ENCODE assay signal across 8 cellular contexts in genomic region chr11:75802913-75803820, GRCh38. TPM values are rescaled to one million over a fixed set of nuclear protein-coding genes. Genes with fewer than 3 reads are reported as not detected.
DNase-seq lines count a peak whose midpoint lies in the region; ATAC-seq and TF ChIP-seq lines count a peak whose summit lies in the region.

No MANE protein-coding gene starts in this region.

- no peak overlapping the region for H2AFZ ChIP-seq in osteoblast (ENCODE audit: low read length)

- peak; percentile 73 for ATAC-seq in GM19351 (IDR thresholded peaks at IDR 0.05; ENCODE audit: unreplicated experiment)
- ATAC-seq in foreskin keratinocyte: peak; percentile 71

- no peak overlapping the region for H3K4me3 ChIP-seq in osteoblast (ENCODE audit: insufficient read depth, low read length)
- no peak overlapping the region for H3K4me3 ChIP-seq in thyroid gland (replicated peaks in 1 of 3)

- H3K4me1 ChIP-seq in foreskin keratinocyte (no peaks in the 10 kb centered on the region), osteoblast (ENCODE audit: insufficient read depth, low read length) (no peaks in the 10 kb centered on the region), thyroid gland (no peaks in the 10 kb centered on the region)

- no peaks in the 10 kb centered on the region for H4K20me1 ChIP-seq in osteoblast (ENCODE audit: insufficient read depth, low read length)

- no peaks in the 10 kb centered on the region for H3K27me3 ChIP-seq in foreskin keratinocyte
- no peaks in the 10 kb centered on the region for H3K27me3 ChIP-seq in osteoblast (ENCODE audit: insufficient read depth, low read length)
- no peaks in the 10 kb centered on the region for H3K27me3 ChIP-seq in thyroid gland

- no peaks in the 10 kb centered on the region for H3K79me2 ChIP-seq in osteoblast (ENCODE audit: insufficient read depth, low read length)

- peak in 13 of 14 donors; percentile 4 to 72 (median 39) for DNase-seq in C1 segment of cervical spinal cord (lab: John Stamatoyannopoulos, UW)
- peak; percentile 51 for DNase-seq in SHP77 treated with DMSO at 0.1 percent for 48 hours (lab: John Stamatoyannopoulos, UW)
- peak; percentile 47 for DNase-seq in activated T-helper 9 cell treated with anti-CD3 and anti-CD28 coated beads, Interleukin-2, amount 50 U/mL, for 16 hours (ENCODE audit: low read depth)
- DNase-seq in foreskin keratinocyte: peak in 1 of 2 donors; percentile 41
- DNase-seq in osteoblast (ENCODE audit: insufficient read length, low spot score, missing footprints): peak; percentile 96
- peak; percentile 75 to 78 for DNase-seq in thyroid gland

- H3K36me3 ChIP-seq in osteoblast (ENCODE audit: insufficient read depth, low read length) (no peaks in the 10 kb centered on the region), thyroid gland (no peaks in the 10 kb centered on the region)

- TF ChIP-seq RAD21 in Ishikawa (IDR thresholded peaks at IDR 0.05; ENCODE audit: low read depth): peak; percentile 86

- TF ChIP-seq EP300 in Ishikawa (IDR thresholded peaks at IDR 0.05; ENCODE audit: borderline replicate concordance): no peak

- H3K27ac ChIP-seq in foreskin keratinocyte: no peak overlapping the region
- H3K27ac ChIP-seq in osteoblast (ENCODE audit: low read depth, low read length): no peak overlapping the region
- H3K27ac ChIP-seq in thyroid gland: no peak overlapping the region

- TF ChIP-seq CTCF in foreskin keratinocyte (conservative IDR thresholded peaks at IDR 0.05) (peak; percentile 90), osteoblast (IDR thresholded peaks at IDR 0.05; ENCODE audit: extremely low read depth, low read depth, low read length) (peak; percentile 95), thyroid gland (IDR thresholded peaks at IDR 0.05) (peak; percentile 76 to 91 (median 88))

- no peak for TF ChIP-seq POLR2A in thyroid gland (IDR thresholded peaks at IDR 0.05)

- intact Hi-C loops in thyroid gland (cut with DNase I): loop anchor here (5.0 kb wide), 2 partner anchors 64 to 349 kb away; no protein-coding TSS in a partner anchor

- WGBS in thyroid gland, 2 donors: 51 to 53% methylated on average over 8 to 10 of the region's 10 CpGs

- no peak overlapping the region for H3K4me2 ChIP-seq in osteoblast (ENCODE audit: insufficient read depth, low read length)

- H3K9me3 ChIP-seq in osteoblast (ENCODE audit: low read depth, low read length): no peaks in the 10 kb centered on the region
- H3K9me3 ChIP-seq in thyroid gland: no peaks in the 10 kb centered on the region

TF ChIP-seq in Ishikawa, 13 proteins besides CTCF, POLR2A, EP300 and RAD21:
- TF ChIP-seq FOXM1 (IDR thresholded peaks at IDR 0.05; ENCODE audit: borderline replicate concordance, low read depth) (no peak), TEAD4 (IDR thresholded peaks at IDR 0.05) (no peak), REST (IDR thresholded peaks at IDR 0.05; ENCODE audit: low read depth) (no peak), TAF1 (IDR thresholded peaks at IDR 0.05; ENCODE audit: low read depth) (no peak), CEBPB (IDR thresholded peaks at IDR 0.05) (no peak), ZBTB7A (IDR thresholded peaks at IDR 0.05; ENCODE audit: low read depth) (no peak), USF1 (IDR thresholded peaks at IDR 0.05) (no peak), NFIC (IDR thresholded peaks at IDR 0.05) (no peak), MAX (IDR thresholded peaks at IDR 0.05) (no peak), TCF12 (IDR thresholded peaks at IDR 0.05; ENCODE audit: low read depth) (no peak), CREB1 (IDR thresholded peaks at IDR 0.05; ENCODE audit: low read depth) (no peak), YY1 (IDR thresholded peaks at IDR 0.05; ENCODE audit: low read depth) (no peak)

RNA-seq across cellular contexts. Expression of gene UVRAG, which starts 11.8 kb away (rescaled TPM):
- total RNA-seq in foreskin keratinocyte: 13.5 and 15.2 TPM in 2 replicates
- 6.3 and 6.4 TPM in 2 replicates for polyA plus RNA-seq in foreskin keratinocyte
- 28.2 and 30.4 TPM in 2 replicates for total RNA-seq in osteoblast
- 10 to 100 TPM; 27.1 to 35.9 (median 31.0) TPM for total RNA-seq in thyroid gland

RNA-seq across cellular contexts. Expression of gene DGAT2, which starts 34.6 kb away (rescaled TPM):
- 1.2 and 1.4 TPM in 2 replicates for total RNA-seq in foreskin keratinocyte
- polyA plus RNA-seq in foreskin keratinocyte: 1.1 and 1.3 TPM in 2 replicates
- total RNA-seq in osteoblast: 2.9 and 3.6 TPM in 2 replicates
- 10 to 100 TPM in 3 of 4 donors, 1 to 10 TPM in 1; 9.9 to 20.7 (median 16.3) TPM for total RNA-seq in thyroid gland
